8 cellular contexts compared by ENCODE assay signal in genomic region chr7:151087247-151088018, GRCh38. TPM values are rescaled to one million over a fixed set of nuclear protein-coding genes. Genes with fewer than 3 reads are reported as not detected.
A peak's percentile ranks its signal among the peaks of the same experiment; 100 is the strongest.
DNase-seq lines count a peak whose midpoint lies in the region; ATAC-seq and TF ChIP-seq lines count a peak whose summit lies in the region.

No MANE protein-coding gene starts in this region.

- peak overlapping the region; percentile 82 for H3K27ac ChIP-seq in ACC112 (ENCODE audit: low read depth, low read length)
- peak overlapping the region; percentile 80 for H3K27ac ChIP-seq in epithelial cell of prostate
- peak overlapping the region; percentile 82 to 86 for H3K27ac ChIP-seq in tibial artery

- TF ChIP-seq CTCF in GM12875 (IDR thresholded peaks at IDR 0.05; ENCODE audit: borderline replicate concordance, insufficient read depth, low read depth, low read length) (peak; percentile 41; the same call in 1 of the 2 replicates), mucosa of descending colon (IDR thresholded peaks at IDR 0.05) (peak; percentile 24), tibial artery (IDR thresholded peaks at IDR 0.05) (peak; percentile 23 to 33)

- H3K79me2 ChIP-seq in ACC112 (ENCODE audit: control insufficient read depth, insufficient read depth, low read length, unreplicated experiment): peaks cover 61% of the 10 kb centered on the region

- H2AFZ ChIP-seq in ACC112 (ENCODE audit: low read length, unreplicated experiment): no peak overlapping the region

- H3K9me3 ChIP-seq in mucosa of descending colon: no peaks in the 10 kb centered on the region
- H3K9me3 ChIP-seq in tibial artery: no peaks in the 10 kb centered on the region

- H3K4me3 ChIP-seq in ACC112 (ENCODE audit: low read depth, low read length) (peak overlapping the region; percentile 98), GM12875 (ENCODE audit: low read depth, low read length) (peak overlapping the region; percentile 73), mucosa of descending colon (peak overlapping the region; percentile 32), tibial artery (peak overlapping the region; percentile 76 to 94)

- peaks cover 22% of the 10 kb centered on the region for H3K4me1 ChIP-seq in ACC112 (ENCODE audit: control insufficient read depth, insufficient read depth, low read length, unreplicated experiment)
- H3K4me1 ChIP-seq in mucosa of descending colon (ENCODE audit: low read depth): peaks cover 29% of the 10 kb centered on the region
- H3K4me1 ChIP-seq in tibial artery: peaks cover 0 to 60% (median 33%) of the 10 kb centered on the region in 4 donors

- H3K36me3 ChIP-seq in ACC112 (ENCODE audit: insufficient read depth, low read length) (no peaks in the 10 kb centered on the region), mucosa of descending colon (ENCODE audit: low read depth) (no peaks in the 10 kb centered on the region), tibial artery (no peaks in the 10 kb centered on the region)

- intact Hi-C loops in mucosa of descending colon (cut with DNase I, micrococcal nuclease): no loop called here
- intact Hi-C loops in tibial artery (cut with DNase I; ENCODE audit: low total_unique reads): loop anchor here (2.0 kb wide), 2 partner anchors 23 to 29 kb away; partner anchors contain the start of gene SLC4A2

- no peaks in the 10 kb centered on the region for H3K27me3 ChIP-seq in ACC112 (ENCODE audit: insufficient read depth, low read length)
- no peaks in the 10 kb centered on the region for H3K27me3 ChIP-seq in tibial artery

- peak; percentile 64 for ATAC-seq in mucosa of descending colon
- no peak for ATAC-seq in HG03139 (IDR thresholded peaks at IDR 0.05; ENCODE audit: unreplicated experiment)

- peak; percentile 57 for DNase-seq in LoVo (ENCODE audit: low spot score)
- DNase-seq in activated CD4-positive, alpha-beta T cell treated with anti-CD3 and anti-CD28 coated beads, Interleukin-2, amount 50 U/mL, for 1 hour: peak; percentile 38
- no peak for DNase-seq in epithelial cell of prostate (ENCODE audit: low read depth, low spot score)
- peak; percentile 62 to 81 (median 79) for DNase-seq in mucosa of descending colon
- DNase-seq in tibial artery: peak; percentile 49 to 79

RNA-seq across cellular contexts. Expression of gene AGAP3, which starts 1.2 kb away (rescaled TPM):
- total RNA-seq in mucosa of descending colon: 100 to 1,000 TPM in 1 of 3 donors, 10 to 100 TPM in 2; 39.7 to 116 (median 50.6) TPM

RNA-seq across cellular contexts. Expression of gene TMUB1, which starts 4.1 kb away (rescaled TPM):
- total RNA-seq in mucosa of descending colon: 10 to 100 TPM; 54.2 to 63.7 (median 60.8) TPM

RNA-seq across cellular contexts. Expression of gene FASTK, which starts 6.8 kb away (rescaled TPM):
- 100 to 1,000 TPM in 1 of 3 donors, 10 to 100 TPM in 2; 78.6 to 122 (median 98.5) TPM for total RNA-seq in mucosa of descending colon

RNA-seq across cellular contexts. Expression of gene SLC4A2, which starts 28.0 kb away (rescaled TPM):
- total RNA-seq in mucosa of descending colon: 100 to 1,000 TPM in 1 of 3 donors, 10 to 100 TPM in 2; 82.2 to 168 (median 89.5) TPM

RNA-seq across cellular contexts. Expression of gene CDK5, which starts 29.7 kb away (rescaled TPM):
- total RNA-seq in mucosa of descending colon: 10 to 100 TPM in 2 of 3 donors, 1 to 10 TPM in 1; 8.3 to 12.4 (median 11.7) TPM

Comparison
In these comparisons a context has a peak if more than half of its experiments do, and no peak if none do; other contexts are left out.
1. H3K4me3 ChIP-seq: peak in every context shown above with its lines; median percentile 98 in ACC112; 85 in tibial artery; 73 in GM12875; 32 in mucosa of descending colon.